In genomic region chr2:563512-563911, GRCh38 we compare ENCODE assay signal across 22 cellular contexts.
A peak's percentile ranks its signal among the peaks of the same experiment; 100 is the strongest.
DNase-seq lines count a peak whose midpoint lies in the region; ATAC-seq, FAIRE-seq and TF ChIP-seq lines count a peak whose summit lies in the region.
"Had no signal": no experiment of that assay in that cellular context is flagged by ENCODE, and none has a peak within 500 bp of the region (broad histone marks: within the 10 kb centered on the region; RNA-seq: fewer than 3 reads in every experiment).

No MANE protein-coding gene starts in this region.

- no peak overlapping the region for H3K4me2 ChIP-seq in HepG2 (ENCODE audit: low read depth, low read length)
- H3K4me2 ChIP-seq: BLaER1 had no signal

- H3K4me1 ChIP-seq in liver (ENCODE audit: control insufficient read depth in 4 of 4, insufficient read depth in 4 of 4, low read length in 3 of 4) (peaks cover 0 to 3% (median 0%) of the 10 kb centered on the region in 4 donors), HepG2 (ENCODE audit: insufficient read depth, low read length) (no peaks in the 10 kb centered on the region)
- H3K4me1 ChIP-seq: BLaER1, Caco-2 had no signal

- intact Hi-C loops in HepG2 (cut with micrococcal nuclease; ENCODE audit: unreplicated experiment) (no loop called here), posterior vena cava (cut with DNase I) (no loop called here)

- BruUV-seq in HepG2 (replicated peaks; lab: Mats Ljungman, UMichigan) = no TSS peak

- no peak overlapping the region for H3K4me3 Mint-ChIP-seq in nephron progenitor cell
- H3K4me3 Mint-ChIP-seq: B cell; CD4-positive, CD25-positive, alpha-beta regulatory T cell; CD8-positive, alpha-beta T cell; HFFc6 had no signal

- POLR2A ChIA-PET in HepG2 (lab: Yijun Ruan, JAX) = no interaction called here

- peaks cover 26% of the 10 kb centered on the region for H3K27me3 Mint-ChIP-seq in nephron progenitor cell (ENCODE audit: low read depth, poor library complexity)

- no peaks in the 10 kb centered on the region for H3K36me3 Mint-ChIP-seq in nephron progenitor cell (ENCODE audit: low read depth)
- H3K36me3 Mint-ChIP-seq: CD4-positive, CD25-positive, alpha-beta regulatory T cell; CD8-positive, alpha-beta T cell had no signal

- no peaks in the 10 kb centered on the region for H3K9me3 Mint-ChIP-seq in nephron progenitor cell
- H3K9me3 Mint-ChIP-seq: CD8-positive, alpha-beta T cell had no signal

- H4K20me1 ChIP-seq in HepG2 (ENCODE audit: insufficient read depth, low read length) = no peaks in the 10 kb centered on the region
- H4K20me1 ChIP-seq: BLaER1 had no signal

- no peak overlapping the region for H3K27ac ChIP-seq in liver (ENCODE audit: low read depth in 1 of 2, low read length in 2 of 2)
- no peak overlapping the region for H3K27ac ChIP-seq in HepG2 (ENCODE audit: extremely low read length, insufficient read depth, low read length)
- H3K27ac ChIP-seq: 22Rv1, BLaER1, C4-2B had no signal

- TF ChIP-seq POLR2A in HepG2 (IDR thresholded peaks at IDR 0.05; ENCODE audit: insufficient read depth in 1 of 2, low read depth in 2 of 2, low read length in 2 of 2) = no peak

- 64% methylated on average over 10 of the region's 10 CpGs for WGBS in liver
- 5% methylated on average over 10 of the region's 10 CpGs for WGBS in HepG2 (ENCODE audit: low lambda C conversion rate)

- FAIRE-seq in HepG2 (lab: Jason Lieb, UNC) = no peak
- FAIRE-seq: A204.1, G401.6, GM12892, H54 had no signal

- TF ChIP-seq RAD21 in liver (IDR thresholded peaks at IDR 0.05) (no peak), HepG2 (CRISPR knock-in tag; IDR thresholded peaks at IDR 0.05) (no peak)

- TF ChIP-seq CTCF in liver (IDR thresholded peaks at IDR 0.05; ENCODE audit: low read depth, low read length, missing input control) = no peak
- no peak for TF ChIP-seq CTCF in HepG2 (CRISPR knock-in tag; IDR thresholded peaks at IDR 0.05)
- no peak for TF ChIP-seq CTCF in nephron progenitor cell (IDR thresholded peaks at IDR 0.05)

- no peak overlapping the region for H3K4me3 ChIP-seq in liver (ENCODE audit: low read depth in 1 of 3, low read length in 3 of 3)
- H3K4me3 ChIP-seq in HepG2 (replicated peaks in 1 of 3; ENCODE audit: insufficient read depth in 1 of 3, low read depth in 2 of 3, low read length in 3 of 3) = no peak overlapping the region
- H3K4me3 ChIP-seq: BLaER1, HAP-1 had no signal

- no peak overlapping the region for H2AFZ ChIP-seq in HepG2 (ENCODE audit: low read length)

- H3K27me3 ChIP-seq in liver (ENCODE audit: control insufficient read depth in 4 of 4, insufficient read depth in 4 of 4, low read length in 3 of 4) (peaks cover 0 to 5% (median 2%) of the 10 kb centered on the region in 4 donors), HepG2 (ENCODE audit: control insufficient read depth in 1 of 2, insufficient read depth in 2 of 2, low read length in 2 of 2) (peaks cover 13 to 66% of the 10 kb centered on the region in 2 experiments)
- H3K27me3 ChIP-seq: BLaER1 had no signal

- H3K4me1 Mint-ChIP-seq in nephron progenitor cell = peaks cover 22% of the 10 kb centered on the region
- H3K4me1 Mint-ChIP-seq: B cell; CD4-positive, CD25-positive, alpha-beta regulatory T cell had no signal

- peak overlapping the region; percentile 66 for H3K27ac Mint-ChIP-seq in nephron progenitor cell
- H3K27ac Mint-ChIP-seq: B cell; CD4-positive, CD25-positive, alpha-beta regulatory T cell; CD8-positive, alpha-beta T cell; HFFc6 had no signal

- DNase-seq in HepG2 (ENCODE audit: low spot score) = no peak
- no peak for DNase-seq in nephron progenitor cell
- DNase-seq in posterior vena cava (ENCODE audit: low spot score) = peak; percentile 62
- DNase-seq: Caco-2; CD4-positive, CD25-positive, alpha-beta regulatory T cell; CD8-positive, alpha-beta T cell; DMS153; DND-41; GOT3; HFFc6 had no signal

- TF ChIP-seq EP300 in HepG2 (IDR thresholded peaks at IDR 0.05; ENCODE audit: low read depth in 2 of 2, low read length in 2 of 2) = no peak
- TF ChIP-seq EP300 in HepG2 (CRISPR knock-in tag; IDR thresholded peaks at IDR 0.05; ENCODE audit: borderline replicate concordance) = no peak

- H3K9me3 ChIP-seq in liver (ENCODE audit: control insufficient read depth in 4 of 4, low read length in 3 of 4) (no peaks in the 10 kb centered on the region), HepG2 (ENCODE audit: low read length) (no peaks in the 10 kb centered on the region)
- H3K9me3 ChIP-seq: BLaER1, Caco-2, HAP-1 had no signal

- H3K79me2 ChIP-seq in HepG2 (ENCODE audit: insufficient read depth, low read length) = no peaks in the 10 kb centered on the region

- ATAC-seq in HepG2 (no peak; the same call in 2 of the 3 replicates), esophagus mucosa (no peak), GM21381 (IDR thresholded peaks at IDR 0.05; ENCODE audit: unreplicated experiment) (no peak)
- ATAC-seq: CD8-positive, alpha-beta T cell had no signal

- in situ Hi-C loops in HepG2 (cut with HindIII; ENCODE audit: extremely low pct_ligation_motif_present, low pct_unique_long_range_greater_than_20kb) = no loop called here

- H3K9ac ChIP-seq in liver (ENCODE audit: low read depth in 1 of 2, low read length in 2 of 2) (no peak overlapping the region), HepG2 (ENCODE audit: insufficient read depth, low read depth, low read length) (no peak overlapping the region)
- H3K9ac ChIP-seq: BLaER1 had no signal

- no peaks in the 10 kb centered on the region for H3K36me3 ChIP-seq in liver (ENCODE audit: control insufficient read depth in 4 of 4, insufficient read depth in 3 of 4, low read depth in 1 of 4, low read length in 3 of 4)
- no peaks in the 10 kb centered on the region for H3K36me3 ChIP-seq in HepG2 (replicated peaks in 1 of 2; ENCODE audit: control insufficient read depth in 1 of 2, insufficient read depth in 2 of 2, low read length in 2 of 2)
- H3K36me3 ChIP-seq: BLaER1, HAP-1 had no signal

- CTCF ChIA-PET in HepG2 (lab: Yijun Ruan, JAX; ENCODE audit: low intra/inter-chr PET ratio, low total read pairs) = no interaction called here

TF ChIP-seq in liver, 16 proteins besides CTCF, POLR2A, EP300 and RAD21:
- TF ChIP-seq FOXA1 (IDR thresholded peaks at IDR 0.05) = no peak
- TF ChIP-seq RXRA (IDR thresholded peaks at IDR 0.05) = peak; percentile 62 to 70

TF ChIP-seq in HepG2, 621 proteins besides CTCF, POLR2A, EP300 and RAD21 (continues in another document):
- TF ChIP-seq MNT (IDR thresholded peaks at IDR 0.05) = no peak
- TF ChIP-seq ZFYVE20 (CRISPR knock-in tag; IDR thresholded peaks at IDR 0.05; ENCODE audit: borderline replicate concordance, low read depth) = no peak
- TF ChIP-seq ZNF7 (CRISPR knock-in tag; IDR thresholded peaks at IDR 0.05) = no peak
- no peak for TF ChIP-seq ZNF142 (CRISPR knock-in tag; IDR thresholded peaks at IDR 0.05)
- TF ChIP-seq ZNF674 (CRISPR knock-in tag; IDR thresholded peaks at IDR 0.05; ENCODE audit: low read depth) = no peak
- no peak for TF ChIP-seq SNAPC5 (CRISPR knock-in tag; IDR thresholded peaks at IDR 0.05; ENCODE audit: borderline replicate concordance)
